ENCODE assay signal across 23 cellular contexts in the genomic region with DNA sequence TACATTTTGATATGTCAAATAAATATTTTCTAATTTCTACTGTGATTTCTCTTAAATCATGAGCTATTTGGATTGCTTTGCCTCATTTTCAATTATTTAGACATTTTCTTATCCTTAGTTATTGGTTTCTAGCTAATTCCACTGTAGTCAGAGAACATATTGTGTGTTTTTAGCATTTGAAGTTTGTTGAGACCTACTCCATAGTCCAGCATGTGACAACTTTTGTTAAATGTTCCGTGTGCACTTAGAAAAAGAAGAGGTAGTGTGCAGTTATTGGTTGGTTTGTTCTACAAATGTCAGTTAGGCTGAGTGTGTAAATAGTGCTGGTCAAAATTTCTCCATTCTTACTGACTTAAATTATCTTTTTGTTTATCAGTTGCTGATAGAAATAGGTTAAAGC.
"Had no signal": no experiment of that assay in that cellular context is flagged by ENCODE, and none has a peak within 500 bp of the region (broad histone marks: within the 10 kb centered on the region; RNA-seq: fewer than 3 reads in every experiment).

No MANE protein-coding gene starts in this region.

- H3K27ac ChIP-seq: body of pancreas, gastrocnemius medialis, suprapubic skin, vagina had no signal

- H3K27me3 ChIP-seq: body of pancreas, gastrocnemius medialis, heart left ventricle, suprapubic skin, transverse colon, vagina had no signal

- H3K27ac Mint-ChIP-seq: activated CD4-positive, alpha-beta memory T cell treated with anti-CD3 and anti-CD28 coated beads, Interleukin-2, amount 10 ng/mL, durations not matched to agents 7 days and 5 days; activated CD8-positive, alpha-beta memory T cell treated with anti-CD3 and anti-CD28 coated beads, Interleukin-2, amount 10 ng/mL, durations not matched to agents 7 days and 5 days; stimulated activated naive CD8-positive, alpha-beta T cell treated with anti-CD3 and anti-CD28 coated beads, Interleukin-15, Interleukin-2, amounts not matched to agents 100 ng/mL and 50 ng/mL, for 24 hours had no signal

- H3K27me3 Mint-ChIP-seq: activated CD8-positive, alpha-beta memory T cell treated with anti-CD3 and anti-CD28 coated beads, Interleukin-2, amount 10 ng/mL, durations not matched to agents 7 days and 5 days; activated naive CD8-positive, alpha-beta T cell treated with anti-CD3 and anti-CD28 coated beads for 36 hours; naive B cell; stimulated activated naive CD8-positive, alpha-beta T cell treated with anti-CD3 and anti-CD28 coated beads, Interleukin-15, Interleukin-2, amounts not matched to agents 100 ng/mL and 50 ng/mL, for 24 hours had no signal

- ATAC-seq: activated CD8-positive, alpha-beta memory T cell treated with anti-CD3 and anti-CD28 coated beads, Interleukin-2, amount 10 ng/mL, durations not matched to agents 7 days and 5 days; body of pancreas; gastrocnemius medialis; heart left ventricle; left ventricle myocardium superior; mucosa of descending colon had no signal

- H3K9me3 Mint-ChIP-seq: activated CD4-positive, alpha-beta memory T cell treated with anti-CD3 and anti-CD28 coated beads, Interleukin-2, amount 10 ng/mL, durations not matched to agents 7 days and 5 days; naive B cell; neural crest cell; stimulated activated naive CD8-positive, alpha-beta T cell treated with anti-CD3 and anti-CD28 coated beads, Interleukin-15, Interleukin-2, amounts not matched to agents 100 ng/mL and 50 ng/mL, for 24 hours had no signal

- H3K9me3 ChIP-seq: body of pancreas, gastrocnemius medialis, heart left ventricle, mucosa of descending colon, suprapubic skin, transverse colon, vagina had no signal

- H3K4me3 Mint-ChIP-seq: activated CD4-positive, alpha-beta memory T cell treated with anti-CD3 and anti-CD28 coated beads, Interleukin-2, amount 10 ng/mL, durations not matched to agents 7 days and 5 days; activated CD8-positive, alpha-beta memory T cell treated with anti-CD3 and anti-CD28 coated beads, Interleukin-2, amount 10 ng/mL, durations not matched to agents 7 days and 5 days; activated naive CD8-positive, alpha-beta T cell treated with anti-CD3 and anti-CD28 coated beads for 36 hours; neural crest cell; stimulated activated naive CD8-positive, alpha-beta T cell treated with anti-CD3 and anti-CD28 coated beads, Interleukin-15, Interleukin-2, amounts not matched to agents 100 ng/mL and 50 ng/mL, for 24 hours had no signal

- H3K36me3 ChIP-seq: gastrocnemius medialis, heart left ventricle, suprapubic skin, transverse colon, vagina had no signal

- H3K36me3 Mint-ChIP-seq: activated CD8-positive, alpha-beta memory T cell treated with anti-CD3 and anti-CD28 coated beads, Interleukin-2, amount 10 ng/mL, durations not matched to agents 7 days and 5 days; activated naive CD8-positive, alpha-beta T cell treated with anti-CD3 and anti-CD28 coated beads for 36 hours; naive B cell had no signal

- DNase-seq: activated CD4-positive, alpha-beta memory T cell treated with anti-CD3 and anti-CD28 coated beads, Interleukin-2, amount 10 ng/mL, durations not matched to agents 7 days and 5 days; activated CD4-positive, alpha-beta T cell treated with anti-CD3 and anti-CD28 coated beads for 48 hours; activated CD4-positive, CD25-positive, alpha-beta regulatory T cell; activated CD8-positive, alpha-beta memory T cell treated with anti-CD3 and anti-CD28 coated beads, Interleukin-2, amount 10 ng/mL, durations not matched to agents 7 days and 5 days; activated naive CD8-positive, alpha-beta T cell treated with anti-CD3 and anti-CD28 coated beads for 36 hours; amygdala; body of pancreas; caudate nucleus; erythroblast; gastrocnemius medialis; heart left ventricle; kidney glomerular epithelial cell; left ventricle myocardium superior; mesenchymal stem cell; mucosa of descending colon; naive B cell; retina; stimulated activated CD4-positive, alpha-beta T cell treated with anti-CD3 and anti-CD28 coated beads, Interleukin-2, amount 100 ng/mL, for 24 hours; transverse colon had no signal

- H3K4me3 ChIP-seq: body of pancreas, gastrocnemius medialis, heart left ventricle, mucosa of descending colon, suprapubic skin, transverse colon, vagina had no signal
